ENCODE assay signal across 1 cellular context in genomic region chr17:28874750-28875149, GRCh38.
TF ChIP-seq lines count a peak whose summit lies in the region.

No MANE protein-coding gene starts in this region.

TF ChIP-seq in K562, 482 proteins besides CTCF, POLR2A, EP300 and RAD21 (continued from another document and continues in another):
- TF ChIP-seq UBTF (IDR thresholded peaks at IDR 0.05; ENCODE audit: borderline replicate concordance in 1 of 2, low read depth in 2 of 2, low read length in 2 of 2) (no peak), FOXP1 (CRISPR knock-in tag; IDR thresholded peaks at IDR 0.05) (no peak), SRSF1 (IDR thresholded peaks at IDR 0.05; ENCODE audit: low read depth, low read length) (no peak), CLOCK (CRISPR knock-in tag; IDR thresholded peaks at IDR 0.05; ENCODE audit: borderline replicate concordance) (no peak), TCF3 (CRISPR knock-in tag; IDR thresholded peaks at IDR 0.05) (0 out of 2 replicates have a peak, but pooled peaks have one; percentile 28), HCFC1 (IDR thresholded peaks at IDR 0.05; ENCODE audit: low read depth, low read length) (no peak), MYNN (IDR thresholded peaks at IDR 0.05) (no peak), MYNN (CRISPR knock-in tag; IDR thresholded peaks at IDR 0.05) (no peak), RBM22 (IDR thresholded peaks at IDR 0.05; ENCODE audit: low read depth, low read length, poor library complexity, severe bottlenecking) (no peak), CBFA2T3 (IDR thresholded peaks at IDR 0.05) (peak; percentile 58), PHF21A (IDR thresholded peaks at IDR 0.05; ENCODE audit: borderline replicate concordance, low read depth) (no peak), ZNF253 (CRISPR knock-in tag; conservative IDR thresholded peaks at IDR 0.05) (no peak), SUPT5H (IDR thresholded peaks at IDR 0.05) (no peak), ZFP1 (CRISPR knock-in tag; IDR thresholded peaks at IDR 0.05) (no peak), PHTF2 (CRISPR knock-in tag; IDR thresholded peaks at IDR 0.05) (no peak), ZNF124 (CRISPR knock-in tag; IDR thresholded peaks at IDR 0.05) (no peak), ZNF780A (CRISPR knock-in tag; IDR thresholded peaks at IDR 0.05) (no peak), NCOA1 (IDR thresholded peaks at IDR 0.05; ENCODE audit: low read depth) (no peak), PKNOX1 (IDR thresholded peaks at IDR 0.05) (0 out of 2 replicates have a peak, but pooled peaks have one; percentile 11), ARID3A (IDR thresholded peaks at IDR 0.05; ENCODE audit: borderline replicate concordance, low read depth, low read length) (no peak), LCOR (CRISPR knock-in tag; IDR thresholded peaks at IDR 0.05) (no peak), MIER1 (IDR thresholded peaks at IDR 0.05; ENCODE audit: low read depth) (no peak), SIX5 (IDR thresholded peaks at IDR 0.05; ENCODE audit: borderline replicate concordance in 1 of 2, insufficient read depth in 1 of 2, low read depth in 1 of 2, low read length in 2 of 2) (no peak), TFE3 (CRISPR knock-in tag; IDR thresholded peaks at IDR 0.05) (no peak), ZNF3 (CRISPR knock-in tag; IDR thresholded peaks at IDR 0.05) (no peak), PHF8 (IDR thresholded peaks at IDR 0.05; ENCODE audit: borderline replicate concordance, low read length) (no peak), ZNF174 (CRISPR knock-in tag; IDR thresholded peaks at IDR 0.05) (no peak), ARID3B (CRISPR knock-in tag; IDR thresholded peaks at IDR 0.05; ENCODE audit: borderline replicate concordance) (no peak), HNRNPL (IDR thresholded peaks at IDR 0.05; ENCODE audit: low read depth, low read length) (no peak), MXI1 (IDR thresholded peaks at IDR 0.05; ENCODE audit: low read depth, low read length) (no peak), ARID1B (IDR thresholded peaks at IDR 0.05) (peak; percentile 68), ZBTB9 (CRISPR knock-in tag; IDR thresholded peaks at IDR 0.05) (no peak), TBL1XR1 (IDR thresholded peaks at IDR 0.05; ENCODE audit: low read length in 2 of 2) (no peak), JUND (IDR thresholded peaks at IDR 0.05; ENCODE audit: borderline replicate concordance, low read depth, low read length) (peak; percentile 74), JUND (tag; IDR thresholded peaks at IDR 0.05; ENCODE audit: borderline replicate concordance, low read depth, low read length) (peak; percentile 56; the same call in 1 of the 3 replicates), PML (IDR thresholded peaks at IDR 0.05; ENCODE audit: low read length) (no peak), ZNF165 (CRISPR knock-in tag; IDR thresholded peaks at IDR 0.05; ENCODE audit: borderline replicate concordance) (no peak), SMARCA4 (IDR thresholded peaks at IDR 0.05) (peak; percentile 65), SMARCE1 (IDR thresholded peaks at IDR 0.05) (peak; percentile 65; the same call in 1 of the 2 replicates), SAFB2 (IDR thresholded peaks at IDR 0.05; ENCODE audit: borderline replicate concordance, low read depth, low read length, severe bottlenecking) (no peak), GTF2F1 (IDR thresholded peaks at IDR 0.05; ENCODE audit: low read depth, low read length) (no peak), RBM15 (IDR thresholded peaks at IDR 0.05; ENCODE audit: insufficient read depth, low read length) (no peak), ZNF143 (CRISPR knock-in tag; IDR thresholded peaks at IDR 0.05) (no peak), TBP (optimal IDR thresholded peaks at IDR 0.05; ENCODE audit: low read depth, low read length) (no peak), ZNF274 (IDR thresholded peaks at IDR 0.05; ENCODE audit: borderline replicate concordance, low read depth, low read length) (no peak), CREB3L1 (IDR thresholded peaks at IDR 0.05; ENCODE audit: borderline replicate concordance, low read depth) (no peak), CCNT2 (IDR thresholded peaks at IDR 0.05; ENCODE audit: borderline replicate concordance, extremely low read depth, insufficient read length, low read depth, low read length) (no peak), SMAD3 (CRISPR knock-in tag; conservative IDR thresholded peaks at IDR 0.05) (no peak), ZNF316 (IDR thresholded peaks at IDR 0.05) (peak; percentile 11; the same call in 1 of the 2 replicates), TEAD4 (IDR thresholded peaks at IDR 0.05; ENCODE audit: low read length) (peak; percentile 35; the same call in 1 of the 2 replicates), TEAD4 (CRISPR knock-in tag; IDR thresholded peaks at IDR 0.05; ENCODE audit: borderline replicate concordance) (no peak), NR2C2 (CRISPR knock-in tag; IDR thresholded peaks at IDR 0.05) (no peak), NR2C2 (tag; IDR thresholded peaks at IDR 0.05) (no peak), NR2C1 (IDR thresholded peaks at IDR 0.05) (no peak), NR2C1 (tag; IDR thresholded peaks at IDR 0.05) (no peak), ZC3H8 (IDR thresholded peaks at IDR 0.05) (no peak), LARP7 (IDR thresholded peaks at IDR 0.05) (no peak), ETS2 (tag; IDR thresholded peaks at IDR 0.05; ENCODE audit: borderline replicate concordance, poor library complexity, severe bottlenecking) (no peak), BHLHE40 (IDR thresholded peaks at IDR 0.05; ENCODE audit: low read length) (no peak), ADNP (tag; IDR thresholded peaks at IDR 0.05) (0 out of 2 replicates have a peak, but pooled peaks have one; percentile 58), DPF2 (IDR thresholded peaks at IDR 0.05) (peak; percentile 71), CBX3 (IDR thresholded peaks at IDR 0.05; ENCODE audit: borderline replicate concordance in 1 of 2, low read length in 2 of 2) (no peak), RBM34 (IDR thresholded peaks at IDR 0.05; ENCODE audit: borderline replicate concordance, insufficient read depth, low read length) (no peak)
